Comparison of ENCODE assay signal across 16 cellular contexts in genomic region chr19:10744222-10744847, GRCh38. TPM values are rescaled to one million over a fixed set of nuclear protein-coding genes. Genes with fewer than 3 reads are reported as not detected.
DNase-seq lines count a peak whose midpoint lies in the region; ATAC-seq, FAIRE-seq and TF ChIP-seq lines count a peak whose summit lies in the region.
"Had no signal": no experiment of that assay in that cellular context is flagged by ENCODE, and none has a peak within 500 bp of the region (broad histone marks: within the 10 kb centered on the region; RNA-seq: fewer than 3 reads in every experiment).

No MANE protein-coding gene starts in this region.

- POLR2A ChIA-PET in A549 (lab: Yijun Ruan, JAX) = no interaction called here

- H3K4me1 ChIP-seq in A549 = peaks cover 38% of the 10 kb centered on the region
- peaks cover 7% of the 10 kb centered on the region for H3K4me1 ChIP-seq in foreskin keratinocyte

- no peak for TF ChIP-seq EP300 in A549 (IDR thresholded peaks at IDR 0.05)

- peak overlapping the region; percentile 22 for H3K4me3 Mint-ChIP-seq in osteocyte (ENCODE audit: unreplicated experiment)
- H3K4me3 Mint-ChIP-seq: activated CD8-positive, alpha-beta T cell treated with anti-CD3 and anti-CD28 coated beads, Interleukin-2, amount 10 ng/mL, durations not matched to agents 7 days and 5 days; naive thymus-derived CD8-positive, alpha-beta T cell; stimulated activated naive CD8-positive, alpha-beta T cell treated with anti-CD3 and anti-CD28 coated beads, Interleukin-15, Interleukin-2, amounts not matched to agents 100 ng/mL and 50 ng/mL, for 24 hours had no signal

- FAIRE-seq in A549 (lab: Jason Lieb, UNC) = no peak
- FAIRE-seq: TTC549 had no signal

- DNase-seq in A549 (ENCODE audit: low read depth in 1 of 2, low spot score in 1 of 2) = no peak
- peak; percentile 22 for DNase-seq in LHCN-M2 (ENCODE audit: low read depth)
- peak; percentile 75 for DNase-seq in islet precursor cell
- no peak for DNase-seq in osteocyte (ENCODE audit: extremely low spot score, unreplicated experiment)
- DNase-seq in activated naive CD4-positive, alpha-beta T cell treated with anti-CD3 and anti-CD28 coated beads, Interleukin-2, amount 50 U/mL, for 16 hours = no peak
- DNase-seq in WERI-Rb-1 = no peak
- no peak for DNase-seq in cortex of kidney (lab: John Stamatoyannopoulos, UW)
- no peak for DNase-seq in foreskin keratinocyte
- DNase-seq: activated CD8-positive, alpha-beta T cell treated with anti-CD3 and anti-CD28 coated beads, Interleukin-2, amount 10 ng/mL, durations not matched to agents 7 days and 5 days; DMS53; effector memory CD4-positive, alpha-beta T cell; naive thymus-derived CD8-positive, alpha-beta T cell; NCI-H2081; NCI-H774 had no signal

- H3K36me3 ChIP-seq in WERI-Rb-1 = peaks cover 11% of the 10 kb centered on the region

- H3K9me3 ChIP-seq in A549 (no peaks in the 10 kb centered on the region), WERI-Rb-1 (ENCODE audit: severe bottlenecking) (peaks cover 2% of the 10 kb centered on the region)

- no peaks in the 10 kb centered on the region for H3K27me3 Mint-ChIP-seq in osteocyte (ENCODE audit: unreplicated experiment)
- H3K27me3 Mint-ChIP-seq: naive thymus-derived CD8-positive, alpha-beta T cell; stimulated activated naive CD8-positive, alpha-beta T cell treated with anti-CD3 and anti-CD28 coated beads, Interleukin-15, Interleukin-2, amounts not matched to agents 100 ng/mL and 50 ng/mL, for 24 hours had no signal

- no peak for TF ChIP-seq RAD21 in A549 (conservative IDR thresholded peaks at IDR 0.05 in 1 of 2, IDR thresholded peaks at IDR 0.05 in 1 of 2)

- no peak for TF ChIP-seq POLR2A in A549 (IDR thresholded peaks at IDR 0.05; ENCODE audit: low read length)

- H3K27ac Mint-ChIP-seq in osteocyte (ENCODE audit: unreplicated experiment) = peak overlapping the region; percentile 90
- H3K27ac Mint-ChIP-seq: activated CD8-positive, alpha-beta T cell treated with anti-CD3 and anti-CD28 coated beads, Interleukin-2, amount 10 ng/mL, durations not matched to agents 7 days and 5 days; stimulated activated naive CD8-positive, alpha-beta T cell treated with anti-CD3 and anti-CD28 coated beads, Interleukin-15, Interleukin-2, amounts not matched to agents 100 ng/mL and 50 ng/mL, for 24 hours had no signal

- WGBS in A549 (ENCODE audit: missing lambda C conversion rate) = 77% methylated on average over 9 of the region's 11 CpGs

- H3K27ac ChIP-seq in A549 = peak overlapping the region in 1 of 2 experiments; percentile 60; a peak in 3 of 6 replicates
- no peak overlapping the region for H3K27ac ChIP-seq in WERI-Rb-1
- H3K27ac ChIP-seq in foreskin keratinocyte = no peak overlapping the region

- CTCF ChIA-PET in A549 (lab: Yijun Ruan, JAX) = interaction anchor here (0.6 kb wide), 1 partner anchor 104 kb away, joined by 3 read pairs; no protein-coding TSS in a partner anchor

- peak overlapping the region; percentile 32; the same call in 2 of the 3 replicates for H3K4me2 ChIP-seq in A549

- H3K4me1 Mint-ChIP-seq in osteocyte (ENCODE audit: unreplicated experiment) = peaks cover 56% of the 10 kb centered on the region

- no peak overlapping the region for H3K4me3 ChIP-seq in A549
- H3K4me3 ChIP-seq in WERI-Rb-1 (ENCODE audit: low read depth, low read length) = no peak overlapping the region

- H3K27me3 ChIP-seq in WERI-Rb-1 (ENCODE audit: insufficient read depth, low read depth, severe bottlenecking) (no peaks in the 10 kb centered on the region), foreskin keratinocyte (no peaks in the 10 kb centered on the region)

- peaks cover 9% of the 10 kb centered on the region for H3K36me3 Mint-ChIP-seq in osteocyte (ENCODE audit: unreplicated experiment)

- ATAC-seq in A549 (no peak), foreskin keratinocyte (no peak)
- ATAC-seq: activated CD8-positive, alpha-beta T cell treated with anti-CD3 and anti-CD28 coated beads, Interleukin-2, amount 10 ng/mL, durations not matched to agents 7 days and 5 days; naive thymus-derived CD8-positive, alpha-beta T cell had no signal

- no peak for TF ChIP-seq CTCF in A549 (IDR thresholded peaks at IDR 0.05)
- TF ChIP-seq CTCF in osteocyte (IDR thresholded peaks at IDR 0.05) = no peak
- TF ChIP-seq CTCF in WERI-Rb-1 (IDR thresholded peaks at IDR 0.05; ENCODE audit: low read depth, low read length) = no peak
- no peak for TF ChIP-seq CTCF in foreskin keratinocyte (conservative IDR thresholded peaks at IDR 0.05)

- peaks cover 11% of the 10 kb centered on the region for H3K9me3 Mint-ChIP-seq in osteocyte (ENCODE audit: unreplicated experiment)
- H3K9me3 Mint-ChIP-seq: stimulated activated naive CD8-positive, alpha-beta T cell treated with anti-CD3 and anti-CD28 coated beads, Interleukin-15, Interleukin-2, amounts not matched to agents 100 ng/mL and 50 ng/mL, for 24 hours had no signal

TF ChIP-seq in A549, 52 proteins besides CTCF, POLR2A, EP300 and RAD21 (continues in another document):
- no peak for TF ChIP-seq ATOH8 (CRISPR knock-in tag; IDR thresholded peaks at IDR 0.05; ENCODE audit: low read depth)
- no peak for TF ChIP-seq JUNB (IDR thresholded peaks at IDR 0.05)
- no peak for TF ChIP-seq NR3C1 (IDR thresholded peaks at IDR 0.05)
- no peak for TF ChIP-seq BCL3 (IDR thresholded peaks at IDR 0.05)
- no peak for TF ChIP-seq PHF8 (IDR thresholded peaks at IDR 0.05; ENCODE audit: borderline replicate concordance, low read depth)
- TF ChIP-seq HMGXB4 (CRISPR knock-in tag; IDR thresholded peaks at IDR 0.05; ENCODE audit: borderline replicate concordance) = no peak
- TF ChIP-seq HOXB5 (CRISPR knock-in tag; IDR thresholded peaks at IDR 0.05) = no peak
- TF ChIP-seq ELK1 (IDR thresholded peaks at IDR 0.05; ENCODE audit: low read depth, low read length) = no peak
- no peak for TF ChIP-seq HOXA7 (CRISPR knock-in tag; IDR thresholded peaks at IDR 0.05)
- no peak for TF ChIP-seq EHMT2 (IDR thresholded peaks at IDR 0.05; ENCODE audit: low read depth)
- no peak for TF ChIP-seq TFCP2L1 (CRISPR knock-in tag; IDR thresholded peaks at IDR 0.05)
- no peak for TF ChIP-seq ZFP36 (IDR thresholded peaks at IDR 0.05; ENCODE audit: borderline replicate concordance, partially characterized antibody)

RNA-seq across cellular contexts. Expression of gene DNM2, which starts 26.5 kb away (rescaled TPM):
- polyA plus RNA-seq in A549 (2011; rRNA removed) (32.9 and 52.4 TPM in 2 replicates), A549 (2017; fragmentation: RNase III; extraction: RNeasy Plus Mini Kit Qiagen cat#74134 plus additional on column Dnase treatment) (55.8 to 58.5 TPM (median 57.3 TPM) in 3 replicates), foreskin keratinocyte (66.5 and 68.6 TPM in 2 replicates)
- 32.5 and 44.3 TPM in 2 replicates for polyA plus RNA-seq in A549 (2012; cell fraction: cytosol; rRNA removed)
- polyA plus RNA-seq in A549 (2012; cell fraction: nucleus; rRNA removed) = 83.5 and 91.5 TPM in 2 replicates
- polyA minus RNA-seq in A549 (2011; rRNA and poly(A)+ RNA removed) = 128 and 145 TPM in 2 replicates
- total RNA-seq in LHCN-M2 (2014; rRNA removed) (75.3 and 80.3 TPM in 2 replicates), osteocyte (157 and 163 TPM in 2 replicates), foreskin keratinocyte (96.1 and 96.7 TPM in 2 replicates)
- 87.0 TPM for polyA plus RNA-seq in LHCN-M2 (2012)

RNA-seq across cellular contexts. Expression of gene QTRT1, which starts 43.1 kb away (rescaled TPM):
- polyA plus RNA-seq in A549 (2011; rRNA removed) (23.6 and 24.3 TPM in 2 replicates), A549 (2017; fragmentation: RNase III; extraction: RNeasy Plus Mini Kit Qiagen cat#74134 plus additional on column Dnase treatment) (42.2 to 47.6 TPM (median 42.5 TPM) in 3 replicates), foreskin keratinocyte (46.4 and 49.4 TPM in 2 replicates)
- polyA plus RNA-seq in A549 (2012; cell fraction: cytosol; rRNA removed) = 77.6 and 81.1 TPM in 2 replicates
- polyA plus RNA-seq in A549 (2012; cell fraction: nucleus; rRNA removed) = 264 and 338 TPM in 2 replicates
- 7.8 and 16.5 TPM in 2 replicates for polyA minus RNA-seq in A549 (2011; rRNA and poly(A)+ RNA removed)
- total RNA-seq in LHCN-M2 (2014; rRNA removed) (37.8 and 41.4 TPM in 2 replicates), osteocyte (56.3 and 57.7 TPM in 2 replicates), foreskin keratinocyte (30.4 and 35.8 TPM in 2 replicates)
- 39.2 TPM for polyA plus RNA-seq in LHCN-M2 (2012)

Comparison
In these comparisons a context has a peak if more than half of its experiments do, and no peak if none do; other contexts are left out.
1. DNase-seq: peak in LHCN-M2 (single experiment) and islet precursor cell (single experiment); none in A549 (0 of 2), osteocyte (single experiment), activated naive CD4-positive, alpha-beta T cell treated with anti-CD3 and anti-CD28 coated beads, Interleukin-2, amount 50 U/mL, for 16 hours (single experiment), WERI-Rb-1 (single experiment), cortex of kidney (single experiment) and foreskin keratinocyte (0 of 2).